ENCODE assay signal across 17 cellular contexts in the genomic region with DNA sequence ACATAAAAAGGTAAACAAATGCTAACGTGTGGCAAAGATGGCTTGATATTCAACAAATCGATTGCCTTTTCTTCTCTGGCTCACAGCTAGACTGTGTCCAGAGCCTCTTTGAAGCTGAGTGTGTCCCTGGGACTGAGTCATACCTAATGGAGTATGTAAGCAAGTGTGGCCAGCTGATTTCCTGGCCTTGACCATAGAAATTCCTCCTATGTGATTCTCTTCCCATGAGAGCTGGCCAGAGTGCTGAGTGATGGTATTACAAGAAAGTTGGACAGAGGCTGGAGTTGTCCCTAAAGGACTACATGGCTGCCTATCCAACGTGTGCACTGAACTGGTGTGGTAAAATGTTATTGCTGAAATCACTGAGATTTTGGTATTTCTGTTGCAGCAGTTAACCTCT.
DNase-seq lines count a peak whose midpoint lies in the region; ATAC-seq and TF ChIP-seq lines count a peak whose summit lies in the region.
"Had no signal": no experiment of that assay in that cellular context is flagged by ENCODE, and none has a peak within 500 bp of the region (broad histone marks: within the 10 kb centered on the region; RNA-seq: fewer than 3 reads in every experiment).

No MANE protein-coding gene starts in this region.

- intact Hi-C loops in Right ventricle myocardium inferior (cut with DNase I): no loop called here
- intact Hi-C loops in left ventricle myocardium superior (cut with micrococcal nuclease): no loop called here

- no peak for DNase-seq in Right ventricle myocardium inferior (ENCODE audit: missing footprints)
- DNase-seq in right atrium auricular region (ENCODE audit: low spot score): no peak
- peak; percentile 75 for DNase-seq in astrocyte of the cerebellum (ENCODE audit: low read depth)
- DNase-seq in left ventricle myocardium superior: no peak
- DNase-seq in effector CD4-positive, alpha-beta T cell: no peak
- DNase-seq: activated CD4-positive, alpha-beta memory T cell treated with anti-CD3 and anti-CD28 coated beads, Interleukin-2, amount 10 ng/mL, durations not matched to agents 7 days and 5 days; CD4-positive, alpha-beta T cell; effector memory CD4-positive, alpha-beta T cell; Karpas-422; lower lobe of right lung; NCI-H510A treated with DMSO at 0.1 percent for 48 hours; sigmoid colon; stimulated activated naive CD8-positive, alpha-beta T cell treated with anti-CD3 and anti-CD28 coated beads, Interleukin-15, amount 100 ng/mL, for 72 hours had no signal

- TF ChIP-seq CTCF in right atrium auricular region (IDR thresholded peaks at IDR 0.05) (no peak), astrocyte of the cerebellum (IDR thresholded peaks at IDR 0.05; ENCODE audit: low read depth, low read length, missing control alignments) (no peak)

- peaks cover 0 to 6% of the 10 kb centered on the region in 2 donors for H3K9me3 ChIP-seq in right atrium auricular region
- H3K9me3 ChIP-seq: lower lobe of right lung, sigmoid colon had no signal

- H3K4me1 ChIP-seq in right atrium auricular region: no peaks in the 10 kb centered on the region
- H3K4me1 ChIP-seq: body of pancreas, lower lobe of right lung, sigmoid colon had no signal

- in situ Hi-C loops in astrocyte of the cerebellum (cut with HindIII; ENCODE audit: low sequenced_read_pairs): no loop called here

- no peak overlapping the region for H3K27ac ChIP-seq in right atrium auricular region
- H3K27ac ChIP-seq: body of pancreas, lower lobe of right lung, sigmoid colon had no signal

- no peak overlapping the region for H3K4me3 ChIP-seq in right atrium auricular region
- H3K4me3 ChIP-seq in astrocyte of the cerebellum (ENCODE audit: low read depth, low read length): no peak overlapping the region
- H3K4me3 ChIP-seq: body of pancreas, lower lobe of right lung, sigmoid colon had no signal

- H3K36me3 ChIP-seq in right atrium auricular region: no peaks in the 10 kb centered on the region
- H3K36me3 ChIP-seq: lower lobe of right lung, sigmoid colon had no signal

- H3K27me3 ChIP-seq in right atrium auricular region: no peaks in the 10 kb centered on the region
- H3K27me3 ChIP-seq: body of pancreas, sigmoid colon had no signal

- ATAC-seq in Right ventricle myocardium inferior (peak; percentile 44), left ventricle myocardium superior (peak; percentile 81), GM18519 (IDR thresholded peaks at IDR 0.05; ENCODE audit: low FRiP score, unreplicated experiment) (no peak), HG03520 (IDR thresholded peaks at IDR 0.05; ENCODE audit: unreplicated experiment) (no peak), GM21576 (IDR thresholded peaks at IDR 0.05; ENCODE audit: unreplicated experiment) (no peak)
- ATAC-seq: body of pancreas; lower lobe of right lung; stimulated activated naive CD8-positive, alpha-beta T cell treated with anti-CD3 and anti-CD28 coated beads, Interleukin-15, amount 100 ng/mL, for 72 hours had no signal

Comparison
In these comparisons a context has a peak if more than half of its experiments do, and no peak if none do; other contexts are left out.
1. ATAC-seq: peak in Right ventricle myocardium inferior (single experiment) and left ventricle myocardium superior (single experiment); none in GM18519 (single experiment), HG03520 (single experiment) and GM21576 (single experiment).